Comparison of ENCODE assay signal across 33 cellular contexts in genomic region chr3:176310641-176311040, GRCh38.
A peak's percentile ranks its signal among the peaks of the same experiment; 100 is the strongest.
DNase-seq lines count a peak whose midpoint lies in the region; ATAC-seq and TF ChIP-seq lines count a peak whose summit lies in the region.
"Had no signal": no experiment of that assay in that cellular context is flagged by ENCODE, and none has a peak within 500 bp of the region (broad histone marks: within the 10 kb centered on the region; RNA-seq: fewer than 3 reads in every experiment).

No MANE protein-coding gene starts in this region.

- no peaks in the 10 kb centered on the region; the same call in 2 of the 3 replicates for H3K9me3 Mint-ChIP-seq in GM23338
- no peaks in the 10 kb centered on the region for H3K9me3 Mint-ChIP-seq in WTC11
- no peaks in the 10 kb centered on the region for H3K9me3 Mint-ChIP-seq in glutamatergic neuron (ENCODE audit: unreplicated experiment)

- no peak overlapping the region for H3K4me3 ChIP-seq in GM23338
- H3K4me3 ChIP-seq: A549; BLaER1; BLaER1 treated with 17β-estradiol and CSF1 and Interleukin-3, amounts not matched to agents 10 nM and 100 nM had no signal

- no peak overlapping the region for H3K4me3 Mint-ChIP-seq in GM23338
- H3K4me3 Mint-ChIP-seq in WTC11, result no peak overlapping the region
- H3K4me3 Mint-ChIP-seq in glutamatergic neuron (ENCODE audit: unreplicated experiment), result no peak overlapping the region
- H3K4me3 Mint-ChIP-seq: B cell; CD14-positive monocyte; CD4-positive, alpha-beta memory T cell; CD4-positive, alpha-beta T cell; CD4-positive, CD25-positive, alpha-beta regulatory T cell; CD8-positive, alpha-beta memory T cell; CD8-positive, alpha-beta T cell had no signal

- in situ Hi-C loops in GM13976 (cut with MboI; ENCODE audit: low sequenced_read_pairs, unreplicated experiment), result no loop called here

- H3K9me2 ChIP-seq in GM23338 (ENCODE audit: insufficient read depth), result no peaks in the 10 kb centered on the region

- TF ChIP-seq CTCF in GM23338 (conservative IDR thresholded peaks at IDR 0.05; ENCODE audit: low read depth in 2 of 2) (no peak), WTC11 (IDR thresholded peaks at IDR 0.05) (no peak), glutamatergic neuron (IDR thresholded peaks at IDR 0.05; ENCODE audit: partially characterized antibody, unreplicated experiment) (no peak), GM13976 (IDR thresholded peaks at IDR 0.05; ENCODE audit: borderline replicate concordance, control extremely low read depth, extremely low read depth, insufficient read depth, missing control alignments) (no peak)

- H3K27me3 ChIP-seq in GM23338 (ENCODE audit: insufficient read depth), result no peaks in the 10 kb centered on the region
- H3K27me3 ChIP-seq: BE2C; BLaER1; BLaER1 treated with 17β-estradiol and CSF1 and Interleukin-3, amounts not matched to agents 10 nM and 100 nM had no signal

- H3F3A ChIP-seq in GM23338 (replicated peaks; ENCODE audit: low read depth), result 0 out of 2 replicates have a peak, but pooled peaks cover 9% of the 10 kb centered on the region

- H3K4me1 Mint-ChIP-seq in GM23338, result peaks cover 65% of the 10 kb centered on the region
- peaks cover 73% of the 10 kb centered on the region for H3K4me1 Mint-ChIP-seq in WTC11
- no peaks in the 10 kb centered on the region for H3K4me1 Mint-ChIP-seq in glutamatergic neuron (ENCODE audit: low read depth, unreplicated experiment)
- H3K4me1 Mint-ChIP-seq: B cell; CD14-positive monocyte; CD4-positive, alpha-beta memory T cell; CD4-positive, CD25-positive, alpha-beta regulatory T cell; CD8-positive, alpha-beta memory T cell had no signal

- peaks cover 100% of the 10 kb centered on the region for H3K79me2 ChIP-seq in GM23338 (replicated peaks; ENCODE audit: insufficient read depth)

- POLR2A ChIA-PET in WTC11 (lab: Charles Lee), result no interaction called here

- peak overlapping the region; percentile 15; the same call in 1 of the 2 replicates for H3K27ac ChIP-seq in GM23338 (ENCODE audit: low read depth)
- H3K27ac ChIP-seq: 22Rv1; A549; BLaER1; BLaER1 treated with 17β-estradiol and CSF1 and Interleukin-3, amounts not matched to agents 10 nM and 100 nM; C4-2B had no signal

- no peak overlapping the region for H3K4me2 ChIP-seq in GM23338
- H3K4me2 ChIP-seq: A549; BLaER1; BLaER1 treated with 17β-estradiol and CSF1 and Interleukin-3, amounts not matched to agents 10 nM and 100 nM had no signal

- H3K27ac Mint-ChIP-seq in GM23338 (no peak overlapping the region), WTC11 (no peak overlapping the region), glutamatergic neuron (ENCODE audit: unreplicated experiment) (no peak overlapping the region)
- H3K27ac Mint-ChIP-seq: B cell; CD14-positive monocyte; CD4-positive, alpha-beta memory T cell; CD4-positive, alpha-beta T cell; CD8-positive, alpha-beta memory T cell; CD8-positive, alpha-beta T cell had no signal

- DNase-seq in ELF-1 (ENCODE audit: low read depth, low spot score) (peak; percentile 24), GM23338 (ENCODE audit: low spot score) (no peak), WTC11 (ENCODE audit: low spot score) (no peak), glutamatergic neuron (no peak), OCI-M2 (lab: John Stamatoyannopoulos, UW; ENCODE audit: unreplicated experiment) (no peak), GM13976 (ENCODE audit: low spot score) (no peak)
- DNase-seq: 8988T; ACHN; AML-193; BE2C; C1 segment of cervical spinal cord; Caco-2; Calu3; CD4-positive, alpha-beta memory T cell; CD4-positive, alpha-beta T cell; CD4-positive, CD25-positive, alpha-beta regulatory T cell; CD8-positive, alpha-beta memory T cell; CD8-positive, alpha-beta T cell; COR-L47; DMS 273 treated with DMSO at 0.1 percent for 48 hours; DMS153; DMS53; DMS79; DMS79 treated with DMSO at 0.1 percent for 48 hours; DND-41; EL had no signal

- H2AFZ ChIP-seq in GM23338, result no peak overlapping the region

- H3K4me1 ChIP-seq in GM23338 (ENCODE audit: insufficient read depth), result peaks cover 46% of the 10 kb centered on the region
- H3K4me1 ChIP-seq: A549; BE2C; BLaER1; BLaER1 treated with 17β-estradiol and CSF1 and Interleukin-3, amounts not matched to agents 10 nM and 100 nM; Caco-2 had no signal

- peaks cover 78% of the 10 kb centered on the region for H3K36me3 Mint-ChIP-seq in GM23338 (ENCODE audit: low read depth)
- H3K36me3 Mint-ChIP-seq in WTC11, result peaks cover 59% of the 10 kb centered on the region
- H3K36me3 Mint-ChIP-seq in glutamatergic neuron (ENCODE audit: unreplicated experiment), result no peaks in the 10 kb centered on the region
- H3K36me3 Mint-ChIP-seq: CD14-positive monocyte; CD4-positive, alpha-beta memory T cell; CD4-positive, CD25-positive, alpha-beta regulatory T cell; CD8-positive, alpha-beta memory T cell; CD8-positive, alpha-beta T cell had no signal

- peaks cover 32% of the 10 kb centered on the region for H3K36me3 ChIP-seq in GM23338 (ENCODE audit: insufficient read depth)
- H3K36me3 ChIP-seq: BE2C; BLaER1; BLaER1 treated with 17β-estradiol and CSF1 and Interleukin-3, amounts not matched to agents 10 nM and 100 nM had no signal

- CTCF ChIA-PET in WTC11 (lab: Charles Lee), result no interaction called here

- H3K27me3 Mint-ChIP-seq in GM23338 (ENCODE audit: insufficient read depth, low read depth, poor library complexity) (peaks cover 3% of the 10 kb centered on the region), WTC11 (ENCODE audit: low read depth) (no peaks in the 10 kb centered on the region), glutamatergic neuron (ENCODE audit: unreplicated experiment) (no peaks in the 10 kb centered on the region)
- H3K27me3 Mint-ChIP-seq: B cell; CD4-positive, alpha-beta memory T cell; CD4-positive, alpha-beta T cell; CD4-positive, CD25-positive, alpha-beta regulatory T cell had no signal

- ATAC-seq in GM23338 (peak; percentile 61), WTC11 (peak; percentile 53)
- ATAC-seq: A549; CD8-positive, alpha-beta T cell had no signal

- H4K20me1 ChIP-seq in GM23338 (replicated peaks; ENCODE audit: insufficient read depth), result peaks cover 66% of the 10 kb centered on the region
- H4K20me1 ChIP-seq: BLaER1; BLaER1 treated with 17β-estradiol and CSF1 and Interleukin-3, amounts not matched to agents 10 nM and 100 nM had no signal

TF ChIP-seq in WTC11, 78 proteins besides CTCF, POLR2A, EP300 and RAD21 (continues in another document):
- TF ChIP-seq FOXK1 (CRISPR knock-in tag; IDR thresholded peaks at IDR 0.05), result no peak
- no peak for TF ChIP-seq PREB (CRISPR knock-in tag; IDR thresholded peaks at IDR 0.05; ENCODE audit: borderline replicate concordance)
- TF ChIP-seq NR2C2 (CRISPR knock-in tag; IDR thresholded peaks at IDR 0.05), result no peak
- TF ChIP-seq TCF7 (CRISPR knock-in tag; IDR thresholded peaks at IDR 0.05; ENCODE audit: low read depth), result no peak
- TF ChIP-seq RELA (CRISPR knock-in tag; IDR thresholded peaks at IDR 0.05; ENCODE audit: borderline replicate concordance), result no peak
- TF ChIP-seq TEAD4 (CRISPR knock-in tag; IDR thresholded peaks at IDR 0.05), result no peak
- TF ChIP-seq ARID4B (CRISPR knock-in tag; IDR thresholded peaks at IDR 0.05; ENCODE audit: borderline replicate concordance), result no peak
- no peak for TF ChIP-seq ERG (CRISPR knock-in tag; IDR thresholded peaks at IDR 0.05)
